In the genomic region with DNA sequence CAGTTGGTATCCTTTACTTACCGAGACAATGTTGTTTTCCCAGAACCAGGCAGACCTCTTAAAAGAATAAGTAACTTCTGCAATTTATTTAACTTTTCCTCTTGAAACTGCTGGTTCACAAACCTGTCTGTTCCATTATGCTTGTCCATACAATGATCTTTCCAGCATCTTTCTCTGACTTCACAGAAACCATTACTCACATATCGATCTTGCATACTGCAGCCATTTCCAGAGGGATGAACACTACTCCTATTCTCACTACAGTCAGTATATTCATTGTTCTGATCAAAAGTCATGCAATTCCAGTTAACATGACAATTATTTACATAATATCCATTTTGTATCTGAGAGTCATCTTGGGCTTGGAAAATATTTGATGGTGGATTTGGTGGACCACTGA, we compare ENCODE assay signal across 17 cellular contexts. TPM values are rescaled to one million over a fixed set of nuclear protein-coding genes. Genes with fewer than 3 reads are reported as not detected.
DNase-seq lines count a peak whose midpoint lies in the region; ATAC-seq and TF ChIP-seq lines count a peak whose summit lies in the region.
"Had no signal": no experiment of that assay in that cellular context is flagged by ENCODE, and none has a peak within 500 bp of the region (broad histone marks: within the 10 kb centered on the region; RNA-seq: fewer than 3 reads in every experiment).

No MANE protein-coding gene starts in this region.

- no peaks in the 10 kb centered on the region for H3K4me1 ChIP-seq in breast epithelium
- H3K4me1 ChIP-seq in esophagus squamous epithelium, result peaks cover 15 to 76% (median 30%) of the 10 kb centered on the region in 3 donors
- H3K4me1 ChIP-seq in Caco-2, result peaks cover 4% of the 10 kb centered on the region

- H3K36me3 Mint-ChIP-seq in MCF 10A (ENCODE audit: insufficient read depth, unreplicated experiment) (peaks cover 63% of the 10 kb centered on the region), Caco-2 (ENCODE audit: insufficient read depth, unreplicated experiment) (peaks cover 52% of the 10 kb centered on the region)
- peaks cover 77% of the 10 kb centered on the region for H3K36me3 Mint-ChIP-seq in stimulated activated effector memory CD8-positive, alpha-beta T cell treated with anti-CD3 and anti-CD28 coated beads, Interleukin-12 subunit alpha, Interleukin-12 subunit beta, amount 100 ng/mL, for 72 hours

- H3K4me3 Mint-ChIP-seq in MCF 10A (ENCODE audit: unreplicated experiment) (peak overlapping the region; percentile 9), Caco-2 (ENCODE audit: unreplicated experiment) (no peak overlapping the region)
- peak overlapping the region; percentile 87 for H3K4me3 Mint-ChIP-seq in stimulated activated effector memory CD8-positive, alpha-beta T cell treated with anti-CD3 and anti-CD28 coated beads, Interleukin-12 subunit alpha, Interleukin-12 subunit beta, amount 100 ng/mL, for 72 hours

- no peak overlapping the region for H3K27ac Mint-ChIP-seq in MCF 10A (ENCODE audit: low read depth, unreplicated experiment)
- peak overlapping the region; percentile 70 for H3K27ac Mint-ChIP-seq in stimulated activated effector memory CD8-positive, alpha-beta T cell treated with anti-CD3 and anti-CD28 coated beads, Interleukin-12 subunit alpha, Interleukin-12 subunit beta, amount 100 ng/mL, for 72 hours
- no peak overlapping the region for H3K27ac Mint-ChIP-seq in Caco-2 (ENCODE audit: unreplicated experiment)

- in situ Hi-C loops in SK-MEL-5 (cut with HindIII; ENCODE audit: low pct_unique_long_range_greater_than_20kb, low sequenced_read_pairs), result no loop called here

- CTCF ChIA-PET in MCF 10A (lab: Yijun Ruan, JAX), result no interaction called here
- CTCF ChIA-PET in Caco-2 (lab: Charles Lee), result no interaction called here

- DNase-seq in MCF 10A (ENCODE audit: unreplicated experiment), result no peak
- DNase-seq in breast epithelium (ENCODE audit: low spot score in 2 of 2), result no peak
- DNase-seq in SK-MEL-5 (ENCODE audit: low read depth, low spot score), result peak; percentile 62
- DNase-seq in foreskin melanocyte, result peak; percentile 42
- DNase-seq in stimulated activated effector memory CD8-positive, alpha-beta T cell treated with anti-CD3 and anti-CD28 coated beads, Interleukin-12 subunit alpha, Interleukin-12 subunit beta, amount 100 ng/mL, for 72 hours (ENCODE audit: low spot score in 2 of 2), result no peak
- no peak for DNase-seq in esophagus squamous epithelium (lab: John Stamatoyannopoulos, UW)
- DNase-seq in NOMO-1 treated with DMSO at 0.1 percent for 48 hours (lab: John Stamatoyannopoulos, UW; ENCODE audit: unreplicated experiment), result no peak
- DNase-seq in Caco-2, result no peak
- DNase-seq: effector CD4-positive, alpha-beta T cell; HCEC 1CT; NCI-H1436; NCI-H446; WERI-Rb-1 had no signal

- peaks cover 16% of the 10 kb centered on the region for H3K9me3 Mint-ChIP-seq in MCF 10A (ENCODE audit: unreplicated experiment)
- no peaks in the 10 kb centered on the region for H3K9me3 Mint-ChIP-seq in stimulated activated effector memory CD8-positive, alpha-beta T cell treated with anti-CD3 and anti-CD28 coated beads, Interleukin-12 subunit alpha, Interleukin-12 subunit beta, amount 100 ng/mL, for 72 hours
- H3K9me3 Mint-ChIP-seq in Caco-2 (ENCODE audit: unreplicated experiment), result no peaks in the 10 kb centered on the region

- intact Hi-C loops in MCF 10A (cut with micrococcal nuclease), result no loop called here
- intact Hi-C loops in breast epithelium (cut with DNase I; ENCODE audit: low total_unique reads), result no loop called here
- intact Hi-C loops in esophagus squamous epithelium (cut with DNase I), result loop anchor here (10.0 kb wide), 1 partner anchor 49 kb away; a partner anchor contains a TSS
- intact Hi-C loops in Caco-2 (cut with micrococcal nuclease; ENCODE audit: unreplicated experiment), result no loop called here

- POLR2A ChIA-PET in MCF 10A (lab: Yijun Ruan, JAX), result no interaction called here
- POLR2A ChIA-PET in Caco-2 (lab: Charles Lee), result no interaction called here

- TF ChIP-seq CTCF in MCF 10A (IDR thresholded peaks at IDR 0.05; ENCODE audit: unreplicated experiment), result no peak
- no peak for TF ChIP-seq CTCF in breast epithelium (IDR thresholded peaks at IDR 0.05)
- no peak for TF ChIP-seq CTCF in esophagus squamous epithelium (IDR thresholded peaks at IDR 0.05)
- TF ChIP-seq CTCF in Caco-2 (IDR thresholded peaks at IDR 0.05; ENCODE audit: insufficient read depth in 1 of 2, low read depth in 1 of 2, low read length in 1 of 2, severe bottlenecking in 1 of 2, unreplicated experiment in 1 of 2), result no peak

- ATAC-seq in stimulated activated effector memory CD8-positive, alpha-beta T cell treated with anti-CD3 and anti-CD28 coated beads, Interleukin-12 subunit alpha, Interleukin-12 subunit beta, amount 100 ng/mL, for 72 hours, result no peak
- ATAC-seq: SK-N-SH treated with all-trans-retinoic acid at 6 μM for 48 hours had no signal

- peaks cover 50% of the 10 kb centered on the region for H3K4me1 Mint-ChIP-seq in MCF 10A (ENCODE audit: insufficient read depth, unreplicated experiment)
- H3K4me1 Mint-ChIP-seq in stimulated activated effector memory CD8-positive, alpha-beta T cell treated with anti-CD3 and anti-CD28 coated beads, Interleukin-12 subunit alpha, Interleukin-12 subunit beta, amount 100 ng/mL, for 72 hours, result peaks cover 62% of the 10 kb centered on the region
- peaks cover 30% of the 10 kb centered on the region for H3K4me1 Mint-ChIP-seq in Caco-2 (ENCODE audit: low read depth, unreplicated experiment)

- H3K9me3 ChIP-seq in breast epithelium (no peaks in the 10 kb centered on the region), esophagus squamous epithelium (no peaks in the 10 kb centered on the region), Caco-2 (no peaks in the 10 kb centered on the region)

- TF ChIP-seq POLR2A in breast epithelium (IDR thresholded peaks at IDR 0.05) (no peak), esophagus squamous epithelium (IDR thresholded peaks at IDR 0.05) (no peak)

- WGBS in esophagus squamous epithelium, 2 donors, result 87 to 93% methylated on average over 2 of the region's 2 CpGs

- no peak overlapping the region for H3K27ac ChIP-seq in breast epithelium
- no peak overlapping the region for H3K27ac ChIP-seq in esophagus squamous epithelium
- H3K27ac ChIP-seq: KMS-11, skin epidermis, WERI-Rb-1 had no signal

- BruUV-seq in MCF 10A (replicated peaks; lab: Mats Ljungman, UMichigan), result no TSS peak
- BruUV-seq in Caco-2 (replicated peaks; lab: Mats Ljungman, UMichigan), result no TSS peak

- no peaks in the 10 kb centered on the region for H3K36me3 ChIP-seq in breast epithelium
- H3K36me3 ChIP-seq in esophagus squamous epithelium, result peaks cover 0 to 19% (median 0%) of the 10 kb centered on the region in 3 donors
- H3K36me3 ChIP-seq in Caco-2 (ENCODE audit: control insufficient read depth, insufficient read depth, low read length), result peaks cover 2% of the 10 kb centered on the region

- H3K27me3 Mint-ChIP-seq in MCF 10A (ENCODE audit: insufficient read depth, unreplicated experiment) (no peaks in the 10 kb centered on the region), Caco-2 (ENCODE audit: insufficient read depth, unreplicated experiment) (no peaks in the 10 kb centered on the region)

- H3K27me3 ChIP-seq in breast epithelium, result no peaks in the 10 kb centered on the region
- no peaks in the 10 kb centered on the region for H3K27me3 ChIP-seq in esophagus squamous epithelium
- H3K27me3 ChIP-seq in Caco-2 (replicated peaks; ENCODE audit: control insufficient read depth, insufficient read depth, low read length), result no peaks in the 10 kb centered on the region

- no peak overlapping the region for H3K4me3 ChIP-seq in breast epithelium
- H3K4me3 ChIP-seq in esophagus squamous epithelium, result no peak overlapping the region
- H3K4me3 ChIP-seq in Caco-2 (ENCODE audit: low read depth, low read length), result no peak overlapping the region
- H3K4me3 ChIP-seq: lung, skin epidermis had no signal

RNA-seq across cellular contexts. Expression of a gene that starts 2.8 kb away (rescaled TPM):
- total RNA-seq in MCF 10A (2022) (113 and 132 TPM in 2 replicates), breast epithelium (100 to 1,000 TPM; 130 to 341 (median 250) TPM), esophagus squamous epithelium (100 to 1,000 TPM in 1 of 4 donors, 10 to 100 TPM in 3; 32.8 to 136 (median 50.3) TPM), Caco-2 (2022) (128 and 131 TPM in 2 replicates)
- 104 TPM in 2 replicates for total RNA-seq in SK-MEL-5 (2014; rRNA removed; shearing (Covaris generic))
- 45.5 and 101 TPM in 2 replicates for polyA plus RNA-seq in SK-MEL-5 (2015; cell fraction: cytosol; rRNA removed)
- polyA plus RNA-seq in SK-MEL-5 (2015; cell fraction: nucleus; rRNA removed), result 389 and 455 TPM in 2 replicates

RNA-seq across cellular contexts. Expression of a gene that starts 50.5 kb away (rescaled TPM):
- total RNA-seq in MCF 10A (2022) (25.4 and 29.6 TPM in 2 replicates), breast epithelium (10 to 100 TPM; 35.0 to 71.7 (median 66.2) TPM), esophagus squamous epithelium (10 to 100 TPM in 3 of 4 donors, 1 to 10 TPM in 1; 8.9 to 23.5 (median 15.1) TPM), Caco-2 (2022) (53.0 and 54.9 TPM in 2 replicates)
- total RNA-seq in SK-MEL-5 (2014; rRNA removed; shearing (Covaris generic)), result 13.4 and 15.2 TPM in 2 replicates
- polyA plus RNA-seq in SK-MEL-5 (2015; cell fraction: cytosol; rRNA removed), result 12.4 and 13.5 TPM in 2 replicates
- polyA plus RNA-seq in SK-MEL-5 (2015; cell fraction: nucleus; rRNA removed), result 17.5 and 18.6 TPM in 2 replicates

Comparison
In these comparisons a context has a peak if more than half of its experiments do, and no peak if none do; other contexts are left out.
1. DNase-seq: peak in SK-MEL-5 (single experiment) and foreskin melanocyte (single experiment); none in MCF 10A (single experiment), breast epithelium (0 of 2), stimulated activated effector memory CD8-positive, alpha-beta T cell treated with anti-CD3 and anti-CD28 coated beads, Interleukin-12 subunit alpha, Interleukin-12 subunit beta, amount 100 ng/mL, for 72 hours (0 of 2), esophagus squamous epithelium (single experiment), NOMO-1 treated with DMSO at 0.1 percent for 48 hours (single experiment) and Caco-2 (0 of 2).